ENCODE assay signal across 11 cellular contexts in genomic region chr16:69927056-69927757, GRCh38.
DNase-seq lines count a peak whose midpoint lies in the region; ATAC-seq, FAIRE-seq and TF ChIP-seq lines count a peak whose summit lies in the region.
"Had no signal": no experiment of that assay in that cellular context is flagged by ENCODE, and none has a peak within 500 bp of the region (broad histone marks: within the 10 kb centered on the region; RNA-seq: fewer than 3 reads in every experiment).

No MANE protein-coding gene starts in this region.

- FAIRE-seq in HTR-8/SVneo (lab: Jason Lieb, UNC): peak; percentile 31

- H3K4me3 ChIP-seq in coronary artery (peak overlapping the region; percentile 76), WERI-Rb-1 (ENCODE audit: low read depth, low read length) (no peak overlapping the region)

- ATAC-seq in HG03439 (IDR thresholded peaks at IDR 0.05; ENCODE audit: unreplicated experiment) (no peak), GM21619 (IDR thresholded peaks at IDR 0.05; ENCODE audit: unreplicated experiment) (no peak)

- H3K27me3 ChIP-seq in layer of hippocampus (ENCODE audit: control insufficient read depth, insufficient read depth, low read length): no peaks in the 10 kb centered on the region
- no peaks in the 10 kb centered on the region for H3K27me3 ChIP-seq in WERI-Rb-1 (ENCODE audit: insufficient read depth, low read depth, severe bottlenecking)

- no peaks in the 10 kb centered on the region; the same call in 1 of the 2 replicates for H3K36me3 ChIP-seq in WERI-Rb-1

- peak overlapping the region; percentile 96 to 98 for H3K27ac ChIP-seq in coronary artery
- H3K27ac ChIP-seq in layer of hippocampus (ENCODE audit: low read depth, low read length): peak overlapping the region; percentile 66
- H3K27ac ChIP-seq in WERI-Rb-1: no peak overlapping the region

- TF ChIP-seq CTCF in coronary artery (IDR thresholded peaks at IDR 0.05): no peak
- TF ChIP-seq CTCF in WERI-Rb-1 (IDR thresholded peaks at IDR 0.05; ENCODE audit: low read depth, low read length): no peak

- H3K9me3 ChIP-seq in WERI-Rb-1 (ENCODE audit: severe bottlenecking): no peaks in the 10 kb centered on the region

- DNase-seq in HTR-8/SVneo (ENCODE audit: insufficient read length, low spot score): no peak
- peak; percentile 90 for DNase-seq in coronary artery (ENCODE audit: low spot score)
- peak; percentile 86 for DNase-seq in stromal cell of bone marrow (ENCODE audit: low read depth)
- no peak for DNase-seq in NAMALWA (ENCODE audit: low spot score)
- no peak for DNase-seq in WERI-Rb-1
- DNase-seq: activated CD4-positive, alpha-beta T cell treated with anti-CD3 and anti-CD28 coated beads for 4 hours; NCI-H748 treated with DMSO at 0.1 percent for 48 hours; stimulated activated CD8-positive, alpha-beta memory T cell treated with anti-CD3 and anti-CD28 coated beads, Interleukin-4, amount 100 ng/mL, for 48 hours had no signal

Comparison
In these comparisons a context has a peak if more than half of its experiments do, and no peak if none do; other contexts are left out.
1. DNase-seq: peak in coronary artery (single experiment) and stromal cell of bone marrow (single experiment); none in HTR-8/SVneo (single experiment), NAMALWA (single experiment) and WERI-Rb-1 (single experiment).